Comparison of ENCODE assay signal across 24 cellular contexts in the genomic region with DNA sequence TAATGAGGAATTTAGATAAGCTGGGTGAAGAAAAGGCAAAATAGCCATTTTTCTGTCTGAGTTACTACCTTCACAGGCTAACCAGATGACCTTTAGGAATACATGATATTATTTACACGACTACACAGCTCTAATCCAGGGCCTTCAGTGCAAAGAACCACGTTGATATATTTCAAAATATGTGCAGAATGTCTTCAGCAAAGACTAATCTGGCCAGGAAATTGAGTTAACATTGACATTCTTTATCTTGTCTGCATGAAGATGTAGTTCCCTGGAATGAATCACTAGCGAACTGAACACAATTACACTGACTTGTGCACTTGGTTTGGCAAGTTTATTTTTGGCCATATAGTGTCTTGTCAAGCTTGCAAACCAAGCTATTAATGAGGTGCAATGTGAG. TPM values are rescaled to one million over a fixed set of nuclear protein-coding genes. Genes with fewer than 3 reads are reported as not detected.
DNase-seq lines count a peak whose midpoint lies in the region; ATAC-seq and TF ChIP-seq lines count a peak whose summit lies in the region.
"Had no signal": no experiment of that assay in that cellular context is flagged by ENCODE, and none has a peak within 500 bp of the region (broad histone marks: within the 10 kb centered on the region; RNA-seq: fewer than 3 reads in every experiment).

No MANE protein-coding gene starts in this region.

- intact Hi-C loops in CD4-positive, alpha-beta memory T cell (cut with micrococcal nuclease) = no loop called here

- CTCF ChIA-PET in SK-N-SH (lab: Yijun Ruan, JAX) = interaction anchor here (0.6 to 1.0 kb wide), 2 partner anchors 20 to 86 kb away, joined by 3 to 4 read pairs; a partner anchor contains a TSS
- CTCF ChIA-PET in CD4-positive, alpha-beta memory T cell (lab: Charles Lee; ENCODE audit: partially characterized antibody) = interaction anchor here (0.6 to 1.6 kb wide), 3 partner anchors 23 to 238 kb away, joined by 3 to 5 read pairs (median 3); a partner anchor contains a TSS

- H3K4me2 ChIP-seq in SK-N-SH = 0 out of 2 replicates have a peak overlapping the region, but pooled peaks have one; percentile 17

- TF ChIP-seq RAD21 in SK-N-SH (IDR thresholded peaks at IDR 0.05; ENCODE audit: low read length) = no peak

- H3K4me3 Mint-ChIP-seq in memory B cell = no peak overlapping the region
- no peak overlapping the region for H3K4me3 Mint-ChIP-seq in CD4-positive, alpha-beta memory T cell
- H3K4me3 Mint-ChIP-seq: activated naive CD4-positive, alpha-beta T cell treated with anti-CD3 and anti-CD28 coated beads for 36 hours; naive thymus-derived CD8-positive, alpha-beta T cell; WTC11 had no signal

- peaks cover 27% of the 10 kb centered on the region for H3K36me3 Mint-ChIP-seq in memory B cell
- peaks cover 46 to 55% of the 10 kb centered on the region in 2 donors for H3K36me3 Mint-ChIP-seq in CD4-positive, alpha-beta memory T cell
- H3K36me3 Mint-ChIP-seq: WTC11 had no signal

- POLR2A ChIA-PET in SK-N-SH (lab: Yijun Ruan, JAX) = no interaction called here
- POLR2A ChIA-PET in CD4-positive, alpha-beta memory T cell (lab: Charles Lee; ENCODE audit: partially characterized antibody) = no interaction called here

- H3K36me3 ChIP-seq in SK-N-SH (replicated peaks in 1 of 2; ENCODE audit: control insufficient read depth in 1 of 2, insufficient read depth in 2 of 2, low read length in 1 of 2) = peaks cover 13 to 22% of the 10 kb centered on the region in 2 experiments
- peaks cover 7% of the 10 kb centered on the region for H3K36me3 ChIP-seq in CD4-positive, alpha-beta memory T cell (ENCODE audit: insufficient read depth, low read length)

- H3K4me3 ChIP-seq in SK-N-SH (ENCODE audit: low read depth in 2 of 2, low read length in 1 of 2) = no peak overlapping the region
- no peak overlapping the region for H3K4me3 ChIP-seq in CD4-positive, alpha-beta memory T cell (ENCODE audit: low read length in 2 of 2)
- H3K4me3 ChIP-seq: ascending aorta, SK-N-MC had no signal

- no peaks in the 10 kb centered on the region for H3K27me3 ChIP-seq in SK-N-SH (ENCODE audit: insufficient read depth)
- no peaks in the 10 kb centered on the region for H3K27me3 ChIP-seq in CD4-positive, alpha-beta memory T cell (ENCODE audit: insufficient read depth, low read length)
- H3K27me3 ChIP-seq: ascending aorta had no signal

- 26% methylated on average over 3 of the region's 3 CpGs for WGBS in SK-N-SH (ENCODE audit: low lambda C conversion rate)

- H3K4me1 Mint-ChIP-seq in memory B cell = peaks cover 17% of the 10 kb centered on the region
- H3K4me1 Mint-ChIP-seq in CD4-positive, alpha-beta memory T cell = no peaks in the 10 kb centered on the region

- H3K9ac ChIP-seq in SK-N-SH = no peak overlapping the region

- DNase-seq in SK-N-SH (no peak), caudate nucleus (lab: John Stamatoyannopoulos, UW) (no peak), memory B cell (ENCODE audit: low spot score in 2 of 2) (no peak), OCI-M1 (lab: John Stamatoyannopoulos, UW) (no peak), A172 (ENCODE audit: low spot score) (no peak)
- no peak for DNase-seq in CD4-positive, alpha-beta memory T cell
- DNase-seq: activated CD4-positive, alpha-beta T cell treated with anti-CD3 and anti-CD28 coated beads, Interleukin-2, amount 50 U/mL, for 48 hours; activated naive CD4-positive, alpha-beta T cell treated with anti-CD3 and anti-CD28 coated beads for 36 hours; Caco-2; hippocampal formation; islet precursor cell; naive thymus-derived CD8-positive, alpha-beta T cell; NCI-H1092; NCI-H2081; NCI-H446; NK-92 treated with Interleukin-12 subunit alpha and Interleukin-12 subunit beta, amount 100 ng/mL, for 24 hours; stimulated activated naive CD8-positive, alpha-beta T cell treated with anti-CD3 and anti-CD28 coated beads, Interleukin-15, Interleukin-2, amounts not matched to agents 100 U/mL and 50 U/mL, for 24 hours; T-helper 9 cell had no signal

- H3K9me2 ChIP-seq in SK-N-SH = no peaks in the 10 kb centered on the region

- H2AFZ ChIP-seq in SK-N-SH (ENCODE audit: low read depth) = no peak overlapping the region

- peaks cover 3 to 23% of the 10 kb centered on the region in 2 experiments for H3K4me1 ChIP-seq in SK-N-SH (ENCODE audit: control insufficient read depth in 1 of 2, insufficient read depth in 2 of 2, low read depth in 1 of 2, low read length in 1 of 2)
- no peaks in the 10 kb centered on the region for H3K4me1 ChIP-seq in CD4-positive, alpha-beta memory T cell (ENCODE audit: insufficient read depth, low read length)

- H3K27ac ChIP-seq in SK-N-SH (ENCODE audit: low read depth in 2 of 2, low read length in 1 of 2) = peak overlapping the region in 1 of 2 experiments; percentile 29; a peak in 1 of 4 replicates
- H3K27ac ChIP-seq in caudate nucleus (ENCODE audit: low read depth, low read length) = peak overlapping the region; percentile 36
- H3K27ac ChIP-seq in temporal lobe (ENCODE audit: low read depth, low read length) = peak overlapping the region; percentile 99
- no peak overlapping the region for H3K27ac ChIP-seq in CD4-positive, alpha-beta memory T cell (ENCODE audit: low read depth, low read length)
- H3K27ac ChIP-seq: 22Rv1, SK-N-MC had no signal

- no peaks in the 10 kb centered on the region for H3K9me3 ChIP-seq in SK-N-SH
- H3K9me3 ChIP-seq in CD4-positive, alpha-beta memory T cell (ENCODE audit: control insufficient read depth in 1 of 2, low read length in 2 of 2) = no peaks in the 10 kb centered on the region
- H3K9me3 ChIP-seq: ascending aorta, Caco-2 had no signal

- H3F3A ChIP-seq in SK-N-SH (replicated peaks; ENCODE audit: insufficient read depth) = peaks cover 4% of the 10 kb centered on the region

- no peaks in the 10 kb centered on the region for H3K79me2 ChIP-seq in SK-N-SH (ENCODE audit: insufficient read depth)

- no peaks in the 10 kb centered on the region for H3K27me3 Mint-ChIP-seq in memory B cell
- H3K27me3 Mint-ChIP-seq in CD4-positive, alpha-beta memory T cell = no peaks in the 10 kb centered on the region
- H3K27me3 Mint-ChIP-seq: naive thymus-derived CD8-positive, alpha-beta T cell had no signal

- TF ChIP-seq CTCF in SK-N-SH (IDR thresholded peaks at IDR 0.05) = no peak

- TF ChIP-seq EP300 in SK-N-SH (IDR thresholded peaks at IDR 0.05; ENCODE audit: borderline replicate concordance in 1 of 2, low read depth in 1 of 2, low read length in 1 of 2) = no peak

- peak overlapping the region; percentile 45 for H3K27ac Mint-ChIP-seq in memory B cell
- H3K27ac Mint-ChIP-seq in CD4-positive, alpha-beta memory T cell = no peak overlapping the region
- H3K27ac Mint-ChIP-seq: activated naive CD4-positive, alpha-beta T cell treated with anti-CD3 and anti-CD28 coated beads for 36 hours had no signal

- H3K9me3 Mint-ChIP-seq in memory B cell = no peaks in the 10 kb centered on the region
- no peaks in the 10 kb centered on the region for H3K9me3 Mint-ChIP-seq in CD4-positive, alpha-beta memory T cell
- H3K9me3 Mint-ChIP-seq: activated naive CD4-positive, alpha-beta T cell treated with anti-CD3 and anti-CD28 coated beads for 36 hours; naive thymus-derived CD8-positive, alpha-beta T cell; WTC11 had no signal

- no peak; the same call in 1 of the 3 replicates for ATAC-seq in SK-N-SH treated with all-trans-retinoic acid at 6 μM for 48 hours
- ATAC-seq in memory B cell (ENCODE audit: low read depth) = no peak
- ATAC-seq: naive thymus-derived CD8-positive, alpha-beta T cell; stimulated activated naive CD8-positive, alpha-beta T cell treated with anti-CD3 and anti-CD28 coated beads, Interleukin-15, Interleukin-2, amounts not matched to agents 100 U/mL and 50 U/mL, for 24 hours; WTC11 had no signal

- no peaks in the 10 kb centered on the region for H4K20me1 ChIP-seq in SK-N-SH (ENCODE audit: insufficient read depth)

TF ChIP-seq in SK-N-SH, 30 proteins besides CTCF, POLR2A, EP300 and RAD21:
- TF ChIP-seq FOSL2 (IDR thresholded peaks at IDR 0.05; ENCODE audit: borderline replicate concordance, low read depth) = no peak
- TF ChIP-seq, protein P1, sequence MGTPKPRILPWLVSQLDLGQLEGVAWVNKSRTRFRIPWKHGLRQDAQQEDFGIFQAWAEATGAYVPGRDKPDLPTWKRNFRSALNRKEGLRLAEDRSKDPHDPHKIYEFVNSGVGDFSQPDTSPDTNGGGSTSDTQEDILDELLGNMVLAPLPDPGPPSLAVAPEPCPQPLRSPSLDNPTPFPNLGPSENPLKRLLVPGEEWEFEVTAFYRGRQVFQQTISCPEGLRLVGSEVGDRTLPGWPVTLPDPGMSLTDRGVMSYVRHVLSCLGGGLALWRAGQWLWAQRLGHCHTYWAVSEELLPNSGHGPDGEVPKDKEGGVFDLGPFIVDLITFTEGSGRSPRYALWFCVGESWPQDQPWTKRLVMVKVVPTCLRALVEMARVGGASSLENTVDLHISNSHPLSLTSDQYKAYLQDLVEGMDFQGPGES (IDR thresholded peaks at IDR 0.05; ENCODE audit: low read depth, low read length) = no peak
- TF ChIP-seq TCF12 (IDR thresholded peaks at IDR 0.05) = no peak

TF ChIP-seq in SK-N-SH treated with all-trans-retinoic acid at 6 μM for 48 hours, 23 proteins besides CTCF, POLR2A, EP300 and RAD21 (continues in another document):
- TF ChIP-seq ZNF70 (CRISPR knock-in tag; IDR thresholded peaks at IDR 0.05) = no peak
- TF ChIP-seq ZFP30 (CRISPR knock-in tag; IDR thresholded peaks at IDR 0.05) = no peak

RNA-seq across cellular contexts. Expression of a gene that starts 41.4 kb away (rescaled TPM):
- 87.5 and 94.7 TPM in 2 replicates for polyA plus RNA-seq in SK-N-SH (2012; rRNA removed)
- polyA plus RNA-seq in SK-N-SH (2012; cell fraction: cytosol; rRNA removed) = 107 and 129 TPM in 2 replicates
- polyA plus RNA-seq in SK-N-SH (2012; cell fraction: nucleus; rRNA removed) = 32.1 and 63.2 TPM in 2 replicates
- 48.4 TPM for total RNA-seq in temporal lobe
- total RNA-seq in CD4-positive, alpha-beta memory T cell = 10 to 100 TPM; 55.0 to 58.6 TPM
- 100 to 1,000 TPM; 103 to 148 TPM for polyA plus RNA-seq in CD4-positive, alpha-beta memory T cell
- total RNA-seq in A172 (2014; rRNA removed; shearing (Covaris generic)) = 141 and 170 TPM in 2 replicates

RNA-seq across cellular contexts. Expression of a gene that starts 59.5 kb away (rescaled TPM):
- 8.4 and 9.3 TPM in 2 replicates for polyA plus RNA-seq in SK-N-SH (2012; rRNA removed)
- polyA plus RNA-seq in SK-N-SH (2012; cell fraction: cytosol; rRNA removed) = 9.5 and 9.8 TPM in 2 replicates
- 6.1 and 9.6 TPM in 2 replicates for polyA plus RNA-seq in SK-N-SH (2012; cell fraction: nucleus; rRNA removed)
- 20.4 TPM for total RNA-seq in temporal lobe
- 10 to 100 TPM; 20.0 to 20.2 TPM for total RNA-seq in CD4-positive, alpha-beta memory T cell
- polyA plus RNA-seq in CD4-positive, alpha-beta memory T cell = 10 to 100 TPM; 23.5 to 28.7 TPM
- 9.3 and 15.2 TPM in 2 replicates for total RNA-seq in A172 (2014; rRNA removed; shearing (Covaris generic))
